In genomic region chr13:52207896-52208295, GRCh38 we compare ENCODE assay signal across 5 cellular contexts. TPM values are rescaled to one million over a fixed set of nuclear protein-coding genes. Genes with fewer than 3 reads are reported as not detected.
DNase-seq lines count a peak whose midpoint lies in the region; ATAC-seq, FAIRE-seq and TF ChIP-seq lines count a peak whose summit lies in the region.
"Not testable (repeated sequence)": the region's sequence is repeated elsewhere in the genome, so short reads cannot be mapped to it uniquely, and the experiment has no call there.

No MANE protein-coding gene starts in this region.

- BruUV-seq in K562 (replicated peaks; lab: Mats Ljungman, UMichigan), result not testable (repeated sequence)

- not testable (repeated sequence) for ATAC-seq in activated CD8-positive, alpha-beta T cell treated with anti-CD3 and anti-CD28 coated beads for 36 hours; K562

- H3K36me3 ChIP-seq in K562 (ENCODE audit: control insufficient read depth, insufficient read depth, low read length); mesenchymal stem cell (ENCODE audit: control insufficient read depth in 1 of 2, insufficient read depth in 2 of 2, low read depth in 1 of 2, low read length in 2 of 2); trophoblast cell (ENCODE audit: control insufficient read depth in 1 of 2, insufficient read depth in 2 of 2, low read length in 2 of 2): not testable (repeated sequence)

- not testable (repeated sequence) for TF ChIP-seq POLR2A in K562 (conservative IDR thresholded peaks at IDR 0.05)

- peak overlapping the region; percentile 34 for H3K27ac Mint-ChIP-seq in activated CD8-positive, alpha-beta T cell treated with anti-CD3 and anti-CD28 coated beads for 36 hours
- peak overlapping the region; percentile 50 for H3K27ac Mint-ChIP-seq in stimulated activated naive CD8-positive, alpha-beta T cell treated with anti-CD3 and anti-CD28 coated beads, Interleukin-15, Interleukin-2, amounts not matched to agents 100 ng/mL and 50 ng/mL, for 24 hours

- intact Hi-C loops in activated CD8-positive, alpha-beta T cell treated with anti-CD3 and anti-CD28 coated beads for 36 hours (cut with micrococcal nuclease); K562 (cut with micrococcal nuclease): not testable (repeated sequence)

- not testable (repeated sequence) for H3K36me3 Mint-ChIP-seq in activated CD8-positive, alpha-beta T cell treated with anti-CD3 and anti-CD28 coated beads for 36 hours (ENCODE audit: low read depth); stimulated activated naive CD8-positive, alpha-beta T cell treated with anti-CD3 and anti-CD28 coated beads, Interleukin-15, Interleukin-2, amounts not matched to agents 100 ng/mL and 50 ng/mL, for 24 hours (ENCODE audit: low read depth)

- TF ChIP-seq EP300 in K562 (IDR thresholded peaks at IDR 0.05; ENCODE audit: low read length), result not testable (repeated sequence)

- H3K9me1 ChIP-seq in K562 (ENCODE audit: control insufficient read depth, insufficient read depth, low read length), result not testable (repeated sequence)

- not testable (repeated sequence) for H3K9me3 ChIP-seq in K562 (replicated peaks; ENCODE audit: control insufficient read depth, insufficient read depth, low read depth, low read length); mesenchymal stem cell (ENCODE audit: control insufficient read depth, low read length); trophoblast cell (ENCODE audit: insufficient read depth, low read depth, low read length)

- H2AFZ ChIP-seq in K562 (ENCODE audit: low read depth, low read length); mesenchymal stem cell (ENCODE audit: low read depth, low read length); trophoblast cell (ENCODE audit: insufficient read depth, low read length, poor library complexity): not testable (repeated sequence)

- peak overlapping the region in 1 of 2 experiments; percentile 52 for H2BK12ac ChIP-seq in mesenchymal stem cell (ENCODE audit: low read length in 2 of 2)
- peak overlapping the region; percentile 62 for H2BK12ac ChIP-seq in trophoblast cell (ENCODE audit: low read length)

- H2AK5ac ChIP-seq in mesenchymal stem cell (ENCODE audit: low read length, severe bottlenecking); trophoblast cell (ENCODE audit: low read length): not testable (repeated sequence)

- H4K12ac ChIP-seq in trophoblast cell (ENCODE audit: low read depth, low read length), result not testable (repeated sequence)

- in situ Hi-C loops in K562 (cut with MboI), result not testable (repeated sequence)

- not testable (repeated sequence) for TF ChIP-seq RAD21 in K562 (CRISPR knock-in tag; conservative IDR thresholded peaks at IDR 0.05 in 1 of 2, IDR thresholded peaks at IDR 0.05 in 1 of 2)

- not testable (repeated sequence) for H3K9ac ChIP-seq in K562 (ENCODE audit: insufficient read depth in 1 of 2, low read depth in 2 of 2, low read length in 2 of 2); mesenchymal stem cell (ENCODE audit: low read length); trophoblast cell (ENCODE audit: low read length)

- H3K14ac ChIP-seq in mesenchymal stem cell (ENCODE audit: low read length in 2 of 2); trophoblast cell (ENCODE audit: low read length): not testable (repeated sequence)

- not testable (repeated sequence) for H4K91ac ChIP-seq in mesenchymal stem cell (ENCODE audit: low read length); trophoblast cell (ENCODE audit: low read depth, low read length)

- H3K4ac ChIP-seq in mesenchymal stem cell (ENCODE audit: low read depth in 1 of 2, low read length in 2 of 2); trophoblast cell (ENCODE audit: low read depth, low read length): not testable (repeated sequence)

- WGBS in K562 (ENCODE audit: insufficient coverage, low coverage, missing lambda C conversion rate), result 60% methylated on average over 1 of the region's 3 CpGs
- 94% methylated on average over 2 of the region's 3 CpGs for WGBS in mesenchymal stem cell
- no CpG with 5 or more reads among the region's 3 CpGs for WGBS in trophoblast cell (ENCODE audit: extremely low coverage, insufficient coverage, insufficient read length)

- not testable (repeated sequence) for H3K27ac ChIP-seq in K562 (ENCODE audit: extremely low read depth, low read depth, low read length); mesenchymal stem cell (ENCODE audit: low read length, poor library complexity, severe bottlenecking); trophoblast cell (ENCODE audit: low read depth, low read length)

- not testable (repeated sequence) for H2BK120ac ChIP-seq in mesenchymal stem cell (ENCODE audit: low read depth, low read length)
- peak overlapping the region; percentile 58 for H2BK120ac ChIP-seq in trophoblast cell (ENCODE audit: insufficient read depth, low read length, poor library complexity)

- not testable (repeated sequence) for H3K4me1 ChIP-seq in K562 (replicated peaks in 1 of 2; ENCODE audit: control insufficient read depth in 2 of 2, insufficient read depth in 2 of 2, low read length in 2 of 2); mesenchymal stem cell (ENCODE audit: control insufficient read depth, insufficient read depth, low read depth, low read length)
- H3K4me1 ChIP-seq in trophoblast cell (ENCODE audit: control insufficient read depth in 1 of 2, insufficient read depth in 2 of 2, low read length in 2 of 2), result peaks cover 10 to 14% of the 10 kb centered on the region in 2 experiments

- not testable (repeated sequence) for TF ChIP-seq CTCF in activated CD8-positive, alpha-beta T cell treated with anti-CD3 and anti-CD28 coated beads for 36 hours (IDR thresholded peaks at IDR 0.05); K562 (IDR thresholded peaks at IDR 0.05 in 2 of 3, conservative IDR thresholded peaks at IDR 0.05 in 1 of 3; ENCODE audit: insufficient read depth in 2 of 3, low read depth in 1 of 3, low read length in 3 of 3)

- H3K4me3 Mint-ChIP-seq in activated CD8-positive, alpha-beta T cell treated with anti-CD3 and anti-CD28 coated beads for 36 hours; stimulated activated naive CD8-positive, alpha-beta T cell treated with anti-CD3 and anti-CD28 coated beads, Interleukin-15, Interleukin-2, amounts not matched to agents 100 ng/mL and 50 ng/mL, for 24 hours: not testable (repeated sequence)

- H3K4me1 Mint-ChIP-seq in activated CD8-positive, alpha-beta T cell treated with anti-CD3 and anti-CD28 coated beads for 36 hours (ENCODE audit: low read depth); stimulated activated naive CD8-positive, alpha-beta T cell treated with anti-CD3 and anti-CD28 coated beads, Interleukin-15, Interleukin-2, amounts not matched to agents 100 ng/mL and 50 ng/mL, for 24 hours (ENCODE audit: low read depth): not testable (repeated sequence)

- H3K27me3 ChIP-seq in K562 (ENCODE audit: control insufficient read depth in 2 of 2, insufficient read depth in 2 of 2, low read length in 2 of 2); mesenchymal stem cell (ENCODE audit: control insufficient read depth in 1 of 2, insufficient read depth in 1 of 2, low read length in 2 of 2); trophoblast cell (ENCODE audit: insufficient read depth, low read length): not testable (repeated sequence)

- H4K20me1 ChIP-seq in K562 (replicated peaks; ENCODE audit: control insufficient read depth, insufficient read depth, low read length), result not testable (repeated sequence)

- not testable (repeated sequence) for H3K4me3 ChIP-seq in K562; mesenchymal stem cell (ENCODE audit: insufficient read depth in 1 of 2, low read depth in 1 of 2, low read length in 2 of 2); trophoblast cell (ENCODE audit: low read depth, low read length)

- H3K27me3 Mint-ChIP-seq in activated CD8-positive, alpha-beta T cell treated with anti-CD3 and anti-CD28 coated beads for 36 hours; stimulated activated naive CD8-positive, alpha-beta T cell treated with anti-CD3 and anti-CD28 coated beads, Interleukin-15, Interleukin-2, amounts not matched to agents 100 ng/mL and 50 ng/mL, for 24 hours: not testable (repeated sequence)

- H3K79me2 ChIP-seq in K562 (ENCODE audit: control insufficient read depth, insufficient read depth, low read length); trophoblast cell (ENCODE audit: control insufficient read depth, insufficient read depth, low read length, poor library complexity): not testable (repeated sequence)

- FAIRE-seq in K562 (lab: Jason Lieb, UNC), result not testable (repeated sequence)

- H2BK5ac ChIP-seq in mesenchymal stem cell (ENCODE audit: low read depth, low read length, poor library complexity, severe bottlenecking); trophoblast cell (ENCODE audit: low read depth, low read length, poor library complexity): not testable (repeated sequence)

- H3K9me3 Mint-ChIP-seq in activated CD8-positive, alpha-beta T cell treated with anti-CD3 and anti-CD28 coated beads for 36 hours; stimulated activated naive CD8-positive, alpha-beta T cell treated with anti-CD3 and anti-CD28 coated beads, Interleukin-15, Interleukin-2, amounts not matched to agents 100 ng/mL and 50 ng/mL, for 24 hours: not testable (repeated sequence)

- H4K8ac ChIP-seq in mesenchymal stem cell (ENCODE audit: low read length), result peak overlapping the region; percentile 64
- not testable (repeated sequence) for H4K8ac ChIP-seq in trophoblast cell (ENCODE audit: low read depth, low read length)

- peak overlapping the region in 1 of 2 experiments; percentile 33 for H3K18ac ChIP-seq in mesenchymal stem cell (ENCODE audit: low read depth in 1 of 2, low read length in 2 of 2)
- not testable (repeated sequence) for H3K18ac ChIP-seq in trophoblast cell (ENCODE audit: low read length)

- not testable (repeated sequence) for DNase-seq in activated CD8-positive, alpha-beta T cell treated with anti-CD3 and anti-CD28 coated beads for 36 hours; K562 (ENCODE audit: extremely low read depth in 1 of 4, low spot score in 3 of 4); mesenchymal stem cell; trophoblast cell

- H3K79me1 ChIP-seq in mesenchymal stem cell (replicated peaks; ENCODE audit: low read length, poor library complexity, severe bottlenecking); trophoblast cell (ENCODE audit: low read length): not testable (repeated sequence)

- H3K4me2 ChIP-seq in K562 (ENCODE audit: insufficient read depth, low read length); mesenchymal stem cell (ENCODE audit: low read length, poor library complexity, severe bottlenecking); trophoblast cell (ENCODE audit: low read length): not testable (repeated sequence)

- POLR2A ChIA-PET in activated CD8-positive, alpha-beta T cell treated with anti-CD3 and anti-CD28 coated beads for 36 hours (lab: Charles Lee); K562 (lab: Yijun Ruan, JAX): not testable (repeated sequence)

- H2BK15ac ChIP-seq in mesenchymal stem cell (ENCODE audit: low read depth, poor library complexity, severe bottlenecking), result not testable (repeated sequence)

- not testable (repeated sequence) for H3K23ac ChIP-seq in mesenchymal stem cell (ENCODE audit: low read length in 2 of 2); trophoblast cell (ENCODE audit: low read length)

- CTCF ChIA-PET in activated CD8-positive, alpha-beta T cell treated with anti-CD3 and anti-CD28 coated beads for 36 hours (lab: Charles Lee); K562 (lab: Yijun Ruan, JAX; ENCODE audit: low intra/inter-chr PET ratio): not testable (repeated sequence)

RNA-seq across cellular contexts. Expression of gene NEK3, which starts 48.5 kb away (rescaled TPM):
- total RNA-seq in activated CD8-positive, alpha-beta T cell treated with anti-CD3 and anti-CD28 coated beads for 36 hours, result 1 to 10 TPM; 1.5 to 1.9 TPM
- 4.2 and 12.8 TPM in 2 replicates for total RNA-seq in K562 (2011; cell fraction: chromatin; rRNA removed; ENCODE audit: low replicate concordance)
- 1.8 and 3.4 TPM in 2 replicates for total RNA-seq in K562 (2011; cell fraction: nucleolus; rRNA removed)
- 3.9 and 6.0 TPM in 2 replicates for total RNA-seq in K562 (2011; cell fraction: nucleoplasm; rRNA removed)
- total RNA-seq in K562 (2014; rRNA removed), result 5.3 and 6.4 TPM in 2 replicates
- 7.1 and 8.3 TPM in 2 replicates for total RNA-seq in K562 (2014; rRNA removed; fragmentation: Illumina TruSeq; extraction: Trizol)
- total RNA-seq in K562 (2015; rRNA removed; fragmentation: Illumina TruSeq; extraction: Trizol), result 6.7 and 7.5 TPM in 2 replicates
- 3.6 and 6.2 TPM in 2 replicates for total RNA-seq in K562 (2021)
- polyA plus RNA-seq in K562 (2011; rRNA removed), result 4.8 and 10.0 TPM in 2 replicates
- 1.5 and 2.3 TPM in 2 replicates for polyA plus RNA-seq in K562 (2011; cell fraction: cytosol; rRNA removed)
- polyA plus RNA-seq in K562 (2011; cell fraction: nucleus; rRNA removed), result 4.6 and 4.7 TPM in 2 replicates
- polyA plus RNA-seq in K562 (2012), result 5.4 and 6.5 TPM in 2 replicates
- polyA plus RNA-seq in K562 (2014; fragmentation: Illumina TruSeq; extraction: Trizol), result 8.7 and 10.3 TPM in 2 replicates
- polyA plus RNA-seq in K562 (2014; fragmentation: Nextera tagmentation; extraction: Ambion mirVana), result 10 to 100 TPM in 1 of 2 experiments, 1 to 10 TPM in 1; 9.3 to 11.0 TPM
- polyA plus RNA-seq in K562 (2014; rRNA removed), result 6.4 and 9.9 TPM in 2 replicates
- 4.1 and 9.6 TPM in 2 replicates for polyA minus RNA-seq in K562 (2011; rRNA and poly(A)+ RNA removed)
- 3.3 and 3.6 TPM in 2 replicates for polyA minus RNA-seq in K562 (2011; cell fraction: cytosol; rRNA and poly(A)+ RNA removed)
- 1.2 and 1.4 TPM in 2 replicates for polyA minus RNA-seq in K562 (2011; cell fraction: nucleus; rRNA and poly(A)+ RNA removed)
- polyA plus RNA-seq in mesenchymal stem cell (2013, experiment 1 of 2), result 14.3 TPM
- 12.9 TPM for polyA plus RNA-seq in mesenchymal stem cell (2013, experiment 2 of 2)
- 15.5 and 17.9 TPM in 2 replicates for polyA plus RNA-seq in trophoblast cell (2013)
